1 cellular context compared by ENCODE assay signal in the genomic region with DNA sequence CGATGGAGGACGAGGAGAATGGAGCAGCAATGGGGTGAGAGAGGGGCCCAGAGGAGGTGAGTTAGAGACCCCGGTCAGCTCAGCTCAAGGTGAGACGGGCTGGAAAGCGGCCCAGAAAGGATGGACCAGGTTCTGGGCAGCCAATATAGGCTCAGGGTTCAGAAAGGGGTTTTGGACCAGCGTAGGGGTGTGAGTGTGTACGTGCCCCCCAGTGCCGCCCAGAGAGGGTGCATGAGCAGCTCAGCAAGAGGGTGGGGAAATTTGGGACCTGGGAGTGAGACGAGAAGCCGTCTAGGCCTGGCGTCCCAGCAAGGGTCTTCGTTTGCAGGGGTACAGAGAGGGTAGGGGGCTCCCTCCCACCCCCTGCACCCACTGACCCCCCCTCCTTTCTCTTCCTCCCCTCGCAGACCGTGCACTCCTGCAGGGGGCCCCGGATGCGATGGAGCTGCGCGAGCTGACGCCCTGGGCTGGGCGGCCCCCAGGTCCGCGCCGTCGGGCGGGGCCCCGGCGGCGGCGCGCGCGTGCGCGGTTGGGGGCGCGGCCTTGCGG.
A peak's percentile ranks its signal among the peaks of the same experiment; 100 is the strongest.
TF ChIP-seq lines count a peak whose summit lies in the region.

No MANE protein-coding gene starts in this region.

TF ChIP-seq in HEK293, 187 proteins besides CTCF, POLR2A, EP300 and RAD21 (continued from another document):
- TF ChIP-seq HIC1 (tag by site-specific recombination; IDR thresholded peaks at IDR 0.05) (peak; percentile 17; the same call in 1 of the 2 replicates), ZNF513 (tag by site-specific recombination; IDR thresholded peaks at IDR 0.05) (no peak), ZBTB7A (tag by site-specific recombination; IDR thresholded peaks at IDR 0.05; ENCODE audit: low read depth) (0 out of 2 replicates have a peak, but pooled peaks have one; percentile 32)
- TF ChIP-seq, protein P1, sequence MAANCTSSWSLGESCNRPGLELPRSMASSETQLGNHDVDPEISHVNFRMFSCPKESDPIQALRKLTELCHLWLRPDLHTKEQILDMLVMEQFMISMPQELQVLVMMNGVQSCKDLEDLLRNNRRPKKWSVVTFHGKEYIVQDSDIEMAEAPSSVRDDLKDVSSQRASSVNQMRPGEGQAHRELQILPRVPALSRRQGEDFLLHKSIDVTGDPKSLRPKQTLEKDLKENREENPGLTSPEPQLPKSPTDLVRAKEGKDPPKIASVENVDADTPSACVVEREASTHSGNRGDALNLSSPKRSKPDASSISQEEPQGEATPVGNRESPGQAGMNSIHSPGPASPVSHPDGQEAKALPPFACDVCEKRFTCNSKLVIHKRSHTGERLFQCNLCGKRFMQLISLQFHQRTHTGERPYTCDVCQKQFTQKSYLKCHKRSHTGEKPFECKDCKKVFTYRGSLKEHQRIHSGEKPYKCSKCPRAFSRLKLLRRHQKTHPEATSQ (tag by site-specific recombination; IDR thresholded peaks at IDR 0.05) = no peak
